1 cellular context compared by ENCODE assay signal in genomic region chr6:3239110-3239830, GRCh38.
TF ChIP-seq lines count a peak whose summit lies in the region.

No MANE protein-coding gene starts in this region.

TF ChIP-seq in endothelial cell of umbilical vein, 7 proteins besides CTCF, POLR2A, EP300 and RAD21:
- TF ChIP-seq MAX (IDR thresholded peaks at IDR 0.05; ENCODE audit: insufficient read depth, insufficient read length) = no peak
- peak; percentile 61 for TF ChIP-seq EZH2 (IDR thresholded peaks at IDR 0.05; ENCODE audit: borderline replicate concordance, low read depth, low read length, severe bottlenecking)
TF ChIP-seq in endothelial cell of umbilical vein: peak in this region for 1.
